In genomic region chr14:103558071-103558882, GRCh38 we compare ENCODE assay signal across 10 cellular contexts. TPM values are rescaled to one million over a fixed set of nuclear protein-coding genes. Genes with fewer than 3 reads are reported as not detected.
DNase-seq lines count a peak whose midpoint lies in the region; ATAC-seq and TF ChIP-seq lines count a peak whose summit lies in the region.
"Had no signal": no experiment of that assay in that cellular context is flagged by ENCODE, and none has a peak within 500 bp of the region (broad histone marks: within the 10 kb centered on the region; RNA-seq: fewer than 3 reads in every experiment).

No MANE protein-coding gene starts in this region.

- TF ChIP-seq CTCF in type B pancreatic cell (conservative IDR thresholded peaks at IDR 0.05) = no peak

- intact Hi-C loops in Right ventricle myocardium superior (cut with DNase I) (no loop called here), Right ventricle myocardium inferior (cut with DNase I) (no loop called here)

- H3K9me3 ChIP-seq in T-helper 17 cell (ENCODE audit: control insufficient read depth, low read length, poor library complexity, severe bottlenecking) = no peaks in the 10 kb centered on the region

- peaks cover 34% of the 10 kb centered on the region for H3K4me1 Mint-ChIP-seq in T-helper 17 cell
- H3K4me1 Mint-ChIP-seq in type B pancreatic cell (ENCODE audit: unreplicated experiment) = peaks cover 25% of the 10 kb centered on the region

- H3K4me3 Mint-ChIP-seq in T-helper 17 cell (no peak overlapping the region), type B pancreatic cell (no peak overlapping the region)

- H3K27me3 Mint-ChIP-seq in T-helper 17 cell = no peaks in the 10 kb centered on the region
- no peaks in the 10 kb centered on the region for H3K27me3 Mint-ChIP-seq in type B pancreatic cell

- ATAC-seq in Right ventricle myocardium superior (ENCODE audit: poor library complexity) (no peak), Right ventricle myocardium inferior (no peak), T-helper 17 cell (no peak), HG03280 (IDR thresholded peaks at IDR 0.05; ENCODE audit: unreplicated experiment) (no peak)

- no peaks in the 10 kb centered on the region for H3K9me3 Mint-ChIP-seq in type B pancreatic cell

- peak; percentile 33 for DNase-seq in Right ventricle myocardium superior
- no peak for DNase-seq in Right ventricle myocardium inferior (ENCODE audit: missing footprints)
- no peak for DNase-seq in T-helper 17 cell
- peak; percentile 49 for DNase-seq in islet precursor cell
- DNase-seq in type B pancreatic cell (ENCODE audit: extremely low spot score, unreplicated experiment) = no peak
- DNase-seq in pons (ENCODE audit: low spot score) = no peak
- no peak for DNase-seq in NCI-H2029 treated with DMSO at 0.1 percent for 48 hours (lab: John Stamatoyannopoulos, UW)
- DNase-seq: COR-L47, NCI-H1930 had no signal

- H3K36me3 Mint-ChIP-seq in T-helper 17 cell (ENCODE audit: low read depth) (peaks cover 1% of the 10 kb centered on the region), type B pancreatic cell (peaks cover 4% of the 10 kb centered on the region)

- peak overlapping the region; percentile 29 for H3K27ac Mint-ChIP-seq in T-helper 17 cell
- peak overlapping the region; percentile 12 for H3K27ac Mint-ChIP-seq in type B pancreatic cell

RNA-seq across cellular contexts. Expression of gene BAG5, which starts 4.2 kb away (rescaled TPM):
- 14.3 TPM for total RNA-seq in Right ventricle myocardium superior
- 16.1 TPM for total RNA-seq in Right ventricle myocardium inferior
- total RNA-seq in T-helper 17 cell = 10 to 100 TPM; 28.5 to 32.9 TPM
- total RNA-seq in type B pancreatic cell (ENCODE audit: low replicate concordance) = 23.3 and 30.5 TPM in 2 replicates

RNA-seq across cellular contexts. Expression of gene COA8, which starts 4.5 kb away (rescaled TPM):
- total RNA-seq in Right ventricle myocardium superior (60.6 TPM), Right ventricle myocardium inferior (49.3 TPM), T-helper 17 cell (10 to 100 TPM; 18.3 to 19.4 TPM), type B pancreatic cell (ENCODE audit: low replicate concordance) (39.8 and 42.5 TPM in 2 replicates)

RNA-seq across cellular contexts. Expression of gene TRMT61A, which starts 29.3 kb away (rescaled TPM):
- total RNA-seq in Right ventricle myocardium superior (5.0 TPM), Right ventricle myocardium inferior (5.6 TPM), T-helper 17 cell (1 to 10 TPM; 8.2 to 8.3 TPM), type B pancreatic cell (ENCODE audit: low replicate concordance) (10.8 and 12.4 TPM in 2 replicates)

RNA-seq across cellular contexts. Expression of gene CKB, which starts 35.6 kb away (rescaled TPM):
- total RNA-seq in Right ventricle myocardium superior = 702 TPM
- 577 TPM for total RNA-seq in Right ventricle myocardium inferior
- total RNA-seq in T-helper 17 cell = 1 to 10 TPM; 7.0 to 8.0 TPM
- total RNA-seq in type B pancreatic cell (ENCODE audit: low replicate concordance) = 180 and 323 TPM in 2 replicates

Comparison
In these comparisons a context has a peak if more than half of its experiments do, and no peak if none do; other contexts are left out.
1. DNase-seq: peak in Right ventricle myocardium superior (single experiment) and islet precursor cell (single experiment); none in Right ventricle myocardium inferior (single experiment), T-helper 17 cell (0 of 3), type B pancreatic cell (single experiment), pons (single experiment) and NCI-H2029 treated with DMSO at 0.1 percent for 48 hours (single experiment).